In the genomic region with DNA sequence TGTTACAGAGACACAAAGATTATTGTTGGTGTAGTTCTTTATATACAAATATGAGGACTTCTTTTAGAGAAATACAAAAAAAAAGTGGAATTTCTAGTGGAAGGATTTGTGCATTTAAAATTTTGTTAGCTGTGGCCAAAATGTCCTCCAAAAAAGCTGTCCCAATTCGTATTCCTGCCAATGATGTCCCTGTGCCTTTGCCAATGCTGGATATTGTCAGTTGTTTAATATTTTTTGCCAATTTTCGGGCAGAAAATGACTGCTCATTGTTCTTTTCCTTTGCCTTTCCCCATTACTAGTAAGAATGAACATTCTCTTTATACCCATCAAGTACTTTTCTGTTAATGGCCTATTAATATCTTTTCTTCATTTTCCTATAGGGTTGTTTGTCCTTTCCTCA, we compare ENCODE assay signal across 30 cellular contexts.
A peak's percentile ranks its signal among the peaks of the same experiment; 100 is the strongest.
DNase-seq lines count a peak whose midpoint lies in the region; ATAC-seq and TF ChIP-seq lines count a peak whose summit lies in the region.
"Had no signal": no experiment of that assay in that cellular context is flagged by ENCODE, and none has a peak within 500 bp of the region (broad histone marks: within the 10 kb centered on the region; RNA-seq: fewer than 3 reads in every experiment).

No MANE protein-coding gene starts in this region.

- no peaks in the 10 kb centered on the region for H3K9me3 Mint-ChIP-seq in T-cell
- H3K9me3 Mint-ChIP-seq: activated naive CD8-positive, alpha-beta T cell treated with anti-CD3 and anti-CD28 coated beads, Interleukin-2, amount 50 U/mL, for 24 hours; activated T-cell treated with anti-CD3 and anti-CD28 coated beads, Interleukin-2, amount 50 U/mL, for 24 hours; stimulated activated memory B cell treated with anti-CD40 and anti-IgM and Interleukin-4, amounts not matched to agents 10 μg/mL and 1 μg/mL and 100 μg/mL, for 72 hours; T-helper 1 cell treated with Interleukin-12 subunit alpha and Interleukin-12 subunit beta and Interleukin-4 antibody, amounts not matched to agents 30 μg/mL and 1 μg/mL, for 36 hours had no signal

- TF ChIP-seq CTCF in heart left ventricle (IDR thresholded peaks at IDR 0.05) (no peak), gastroesophageal sphincter (IDR thresholded peaks at IDR 0.05) (no peak), sigmoid colon (IDR thresholded peaks at IDR 0.05) (no peak), vagina (IDR thresholded peaks at IDR 0.05) (no peak)

- no peak for TF ChIP-seq POLR2A in heart left ventricle (IDR thresholded peaks at IDR 0.05)
- TF ChIP-seq POLR2A in gastroesophageal sphincter (IDR thresholded peaks at IDR 0.05): no peak
- no peak for TF ChIP-seq POLR2A in sigmoid colon (IDR thresholded peaks at IDR 0.05)
- no peak for TF ChIP-seq POLR2A in vagina (IDR thresholded peaks at IDR 0.05)

- no peak overlapping the region for H3K4me3 Mint-ChIP-seq in T-cell
- H3K4me3 Mint-ChIP-seq: activated CD4-positive, alpha-beta T cell treated with anti-CD3 and anti-CD28 coated beads for 36 hours; activated naive CD8-positive, alpha-beta T cell treated with anti-CD3 and anti-CD28 coated beads, Interleukin-2, amount 50 U/mL, for 24 hours; activated T-cell treated with anti-CD3 and anti-CD28 coated beads, Interleukin-2, amount 50 U/mL, for 24 hours; stimulated activated memory B cell treated with anti-CD40 and anti-IgM and Interleukin-4, amounts not matched to agents 10 μg/mL and 1 μg/mL and 100 μg/mL, for 72 hours; T-helper 1 cell treated with Interleukin-12 subunit alpha and Interleukin-12 subunit beta and Interleukin-4 antibody, amounts not matched to agents 30 μg/mL and 1 μg/mL, for 36 hours had no signal

- no peaks in the 10 kb centered on the region for H3K4me1 Mint-ChIP-seq in T-cell
- H3K4me1 Mint-ChIP-seq: activated CD4-positive, alpha-beta T cell treated with anti-CD3 and anti-CD28 coated beads for 36 hours; activated naive CD8-positive, alpha-beta T cell treated with anti-CD3 and anti-CD28 coated beads, Interleukin-2, amount 50 U/mL, for 24 hours; stimulated activated memory B cell treated with anti-CD40 and anti-IgM and Interleukin-4, amounts not matched to agents 10 μg/mL and 1 μg/mL and 100 μg/mL, for 72 hours had no signal

- CTCF ChIA-PET in T-cell (lab: Charles Lee): no interaction called here

- H3K36me3 ChIP-seq in heart left ventricle: no peaks in the 10 kb centered on the region
- H3K36me3 ChIP-seq in gastroesophageal sphincter: no peaks in the 10 kb centered on the region
- no peaks in the 10 kb centered on the region for H3K36me3 ChIP-seq in sigmoid colon
- no peaks in the 10 kb centered on the region for H3K36me3 ChIP-seq in vagina
- H3K36me3 ChIP-seq: brain microvascular endothelial cell, SJSA1 had no signal

- no peak for TF ChIP-seq EP300 in gastroesophageal sphincter (IDR thresholded peaks at IDR 0.05)
- TF ChIP-seq EP300 in sigmoid colon (IDR thresholded peaks at IDR 0.05): no peak

- H3K27ac ChIP-seq in heart left ventricle: peak overlapping the region in 10 of 12 donors; percentile 1 to 72 (median 54)
- H3K27ac ChIP-seq in gastroesophageal sphincter: peak overlapping the region in 3 of 4 donors; percentile 34 to 69 (median 68)
- H3K27ac ChIP-seq in sigmoid colon: peak overlapping the region; percentile 61 to 79 (median 70)
- H3K27ac ChIP-seq in vagina: peak overlapping the region; percentile 82
- H3K27ac ChIP-seq: A549, brain microvascular endothelial cell, SJSA1 had no signal

- ATAC-seq in heart left ventricle: no peak
- ATAC-seq in left ventricle myocardium superior: no peak
- no peak for ATAC-seq in gastroesophageal sphincter
- ATAC-seq in T-cell (replicated peaks in 1 of 4): no peak
- ATAC-seq in HG02798 (IDR thresholded peaks at IDR 0.05; ENCODE audit: poor library complexity, unreplicated experiment): no peak
- no peak for ATAC-seq in HG02588 (IDR thresholded peaks at IDR 0.05; ENCODE audit: unreplicated experiment)
- ATAC-seq: A549; activated CD4-positive, alpha-beta T cell treated with anti-CD3 and anti-CD28 coated beads for 36 hours; activated naive CD8-positive, alpha-beta T cell treated with anti-CD3 and anti-CD28 coated beads, Interleukin-2, amount 50 U/mL, for 24 hours; esophagus mucosa; stimulated activated memory B cell treated with anti-CD40 and anti-IgM and Interleukin-4, amounts not matched to agents 10 μg/mL and 1 μg/mL and 100 μg/mL, for 72 hours had no signal

- DNase-seq in heart left ventricle (no peak), left ventricle myocardium superior (no peak), sigmoid colon (no peak), vagina (ENCODE audit: extremely low spot score in 2 of 2) (no peak), T-cell (no peak)
- DNase-seq: activated CD4-positive, alpha-beta T cell treated with anti-CD3 and anti-CD28 coated beads for 36 hours; activated gamma-delta T cell treated with Interleukin-2 at 50 U/mL for 16 hours; activated naive CD8-positive, alpha-beta T cell treated with anti-CD3 and anti-CD28 coated beads, Interleukin-2, amount 50 U/mL, for 24 hours; activated T-cell treated with anti-CD3 and anti-CD28 coated beads, Interleukin-2, amount 50 U/mL, for 24 hours; brain microvascular endothelial cell; COR-L47; foreskin melanocyte; GF-D8; kidney; mammary epithelial cell; MM.1S; NCI-H146; NCI-H2171; NCI-H524 treated with DMSO at 0.1 percent for 48 hours; nucleus accumbens; stimulated activated CD4-positive, alpha-beta T cell treated with anti-CD3 and anti-CD28 coated beads, Interleukin-4, amount 100 ng/mL, for 1 hour had no signal

- H3K4me1 ChIP-seq in heart left ventricle (peaks cover 0 to 60% (median 36%) of the 10 kb centered on the region in 12 donors), gastroesophageal sphincter (peaks cover 28 to 58% (median 35%) of the 10 kb centered on the region in 3 donors), sigmoid colon (peaks cover 0 to 65% (median 50%) of the 10 kb centered on the region in 4 donors), vagina (peaks cover 49% of the 10 kb centered on the region)

- no peaks in the 10 kb centered on the region for H3K36me3 Mint-ChIP-seq in T-cell

- H3K4me3 ChIP-seq in heart left ventricle (no peak overlapping the region), gastroesophageal sphincter (no peak overlapping the region), sigmoid colon (no peak overlapping the region), vagina (no peak overlapping the region)
- H3K4me3 ChIP-seq: A549, coronary artery, SJSA1 had no signal

- no peak overlapping the region for H3K27ac Mint-ChIP-seq in T-cell
- H3K27ac Mint-ChIP-seq: activated CD4-positive, alpha-beta T cell treated with anti-CD3 and anti-CD28 coated beads for 36 hours; activated naive CD8-positive, alpha-beta T cell treated with anti-CD3 and anti-CD28 coated beads, Interleukin-2, amount 50 U/mL, for 24 hours; activated T-cell treated with anti-CD3 and anti-CD28 coated beads, Interleukin-2, amount 50 U/mL, for 24 hours; stimulated activated memory B cell treated with anti-CD40 and anti-IgM and Interleukin-4, amounts not matched to agents 10 μg/mL and 1 μg/mL and 100 μg/mL, for 72 hours; T-helper 1 cell treated with Interleukin-12 subunit alpha and Interleukin-12 subunit beta and Interleukin-4 antibody, amounts not matched to agents 30 μg/mL and 1 μg/mL, for 36 hours had no signal

- H3K9me3 ChIP-seq in heart left ventricle: no peaks in the 10 kb centered on the region
- no peaks in the 10 kb centered on the region for H3K9me3 ChIP-seq in gastroesophageal sphincter
- no peaks in the 10 kb centered on the region for H3K9me3 ChIP-seq in sigmoid colon
- no peaks in the 10 kb centered on the region for H3K9me3 ChIP-seq in vagina
- H3K9me3 ChIP-seq: A549, SJSA1 had no signal

- intact Hi-C loops in heart left ventricle (cut with DNase I): loop anchor here in 9 of 10 donors (2.0 to 10.0 kb wide), 9 partner anchors 53 to 967 kb away; partner anchors contain the start of gene JUN (in 1 of the 9)
- intact Hi-C loops in left ventricle myocardium superior (cut with micrococcal nuclease): no loop called here
- intact Hi-C loops in sigmoid colon (cut with DNase I): loop anchor here (5.0 kb wide), 2 partner anchors 53 to 647 kb away; no protein-coding TSS in a partner anchor
- intact Hi-C loops in vagina (cut with DNase I): loop anchor here (5.0 to 10.0 kb wide), 4 partner anchors 50 to 960 kb away; partner anchors contain the start of genes FGGY and JUN

- no peaks in the 10 kb centered on the region for H3K27me3 ChIP-seq in heart left ventricle
- H3K27me3 ChIP-seq in gastroesophageal sphincter: no peaks in the 10 kb centered on the region
- H3K27me3 ChIP-seq in sigmoid colon: no peaks in the 10 kb centered on the region
- H3K27me3 ChIP-seq in vagina: no peaks in the 10 kb centered on the region
- H3K27me3 ChIP-seq: brain microvascular endothelial cell, SJSA1 had no signal

- POLR2A ChIA-PET in T-cell (lab: Charles Lee): no interaction called here

- 63 to 77% (median 74%) methylated on average over 2 of the region's 2 CpGs for WGBS in heart left ventricle, 4 donors
- 36 to 60% methylated on average over 2 of the region's 2 CpGs for WGBS in gastroesophageal sphincter (ENCODE audit: low coverage in 1 of 2), 2 donors
- 78 to 85% methylated on average over 2 of the region's 2 CpGs for WGBS in sigmoid colon, 2 donors

- H3K27me3 Mint-ChIP-seq in T-cell: no peaks in the 10 kb centered on the region
- H3K27me3 Mint-ChIP-seq: activated CD4-positive, alpha-beta T cell treated with anti-CD3 and anti-CD28 coated beads for 36 hours; activated naive CD8-positive, alpha-beta T cell treated with anti-CD3 and anti-CD28 coated beads, Interleukin-2, amount 50 U/mL, for 24 hours; activated T-cell treated with anti-CD3 and anti-CD28 coated beads, Interleukin-2, amount 50 U/mL, for 24 hours; stimulated activated memory B cell treated with anti-CD40 and anti-IgM and Interleukin-4, amounts not matched to agents 10 μg/mL and 1 μg/mL and 100 μg/mL, for 72 hours had no signal
